8 cellular contexts compared by ENCODE assay signal in the genomic region with DNA sequence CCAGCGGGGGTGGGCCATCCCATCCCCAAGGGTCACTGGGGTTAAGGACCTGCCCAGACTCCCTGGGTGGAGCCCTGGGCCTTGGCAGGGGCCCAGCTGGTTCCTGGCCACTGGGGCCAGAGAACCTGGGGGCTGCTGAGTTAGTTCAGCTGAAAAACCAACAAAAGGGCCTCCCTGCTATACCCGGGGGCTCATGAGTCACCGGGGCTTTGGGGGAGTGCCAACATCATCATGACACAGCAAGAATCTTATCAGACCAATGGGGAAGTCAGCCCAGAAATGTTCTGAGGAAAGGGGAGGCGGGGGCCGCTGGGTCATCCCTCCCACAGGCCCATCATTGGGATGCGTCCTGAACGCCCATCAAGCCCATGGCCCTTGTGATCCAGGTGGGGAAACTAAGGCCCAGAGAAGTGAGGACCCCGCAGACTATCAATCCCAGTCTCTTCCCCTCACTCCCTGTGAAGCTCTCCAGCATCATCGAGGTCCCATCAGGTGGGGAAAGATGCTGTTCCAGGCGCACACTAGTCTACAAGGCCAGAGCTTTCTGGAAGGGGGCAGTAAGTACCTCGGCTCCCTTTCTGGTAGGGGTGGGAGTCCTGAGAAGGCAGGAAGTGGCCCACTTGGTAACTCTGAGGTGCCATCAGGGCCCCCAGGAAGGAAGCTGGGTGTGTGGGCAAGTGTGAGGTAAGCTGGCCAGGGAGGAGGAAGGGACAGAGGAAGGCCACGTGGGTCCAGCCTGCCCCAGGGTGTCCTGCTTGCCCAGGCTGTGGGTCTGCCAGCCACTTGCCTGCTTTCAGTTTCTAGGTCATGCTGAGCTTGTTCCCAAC. TPM values are rescaled to one million over a fixed set of nuclear protein-coding genes. Genes with fewer than 3 reads are reported as not detected.
DNase-seq lines count a peak whose midpoint lies in the region; ATAC-seq lines count a peak whose summit lies in the region.

No MANE protein-coding gene starts in this region.

- peak overlapping the region in 6 of 8 donors; percentile 68 to 87 (median 74) for H3K4me3 Mint-ChIP-seq in naive B cell

- no peaks in the 10 kb centered on the region for H3K27me3 ChIP-seq in HUES48 (ENCODE audit: control insufficient read depth, insufficient read depth, low read length)
- H3K27me3 ChIP-seq in endocrine pancreas (ENCODE audit: control insufficient read depth, insufficient read depth, low read length): no peaks in the 10 kb centered on the region

- no peak for ATAC-seq in naive B cell (ENCODE audit: low read depth in 2 of 2)

- H3K27me3 Mint-ChIP-seq in naive B cell: no peaks in the 10 kb centered on the region

- H3K27ac Mint-ChIP-seq in naive B cell: peak overlapping the region; percentile 26 to 96 (median 91)

- DNase-seq in AG08395 (ENCODE audit: low spot score) (peak; percentile 81), naive B cell (no peak), ureter (ENCODE audit: low spot score) (peak; percentile 81), NCI-H748 (lab: John Stamatoyannopoulos, UW; ENCODE audit: unreplicated experiment) (no peak), GM19238 (ENCODE audit: insufficient read length, low spot score) (no peak)
- DNase-seq in activated CD4-positive, alpha-beta T cell treated with anti-CD3 and anti-CD28 coated beads for 48 hours: peak; percentile 63

- peak overlapping the region; percentile 46 for H3K27ac ChIP-seq in HUES48 (ENCODE audit: low read depth, low read length)

- peaks cover 29% of the 10 kb centered on the region for H3K36me3 ChIP-seq in HUES48 (ENCODE audit: control insufficient read depth, insufficient read depth, low read length)
- H3K36me3 ChIP-seq in endocrine pancreas (ENCODE audit: control insufficient read depth, insufficient read depth, low read length): no peaks in the 10 kb centered on the region

- H3K4me3 ChIP-seq in HUES48 (ENCODE audit: low read depth, low read length): no peak overlapping the region
- no peak overlapping the region for H3K4me3 ChIP-seq in endocrine pancreas (ENCODE audit: control insufficient read depth, insufficient read depth, low read length)

- H3K4me1 ChIP-seq in HUES48 (ENCODE audit: control insufficient read depth, insufficient read depth, low read length): no peaks in the 10 kb centered on the region
- no peaks in the 10 kb centered on the region for H3K4me1 ChIP-seq in endocrine pancreas (ENCODE audit: control insufficient read depth, insufficient read depth, low read length)

- peaks cover 0 to 1% (median 0%) of the 10 kb centered on the region in 7 donors for H3K9me3 Mint-ChIP-seq in naive B cell

- H3K9me3 ChIP-seq in HUES48 (ENCODE audit: control insufficient read depth, insufficient read depth, low read length): peaks cover 27% of the 10 kb centered on the region
- no peaks in the 10 kb centered on the region for H3K9me3 ChIP-seq in endocrine pancreas (ENCODE audit: control insufficient read depth, low read length)

- H3K36me3 Mint-ChIP-seq in naive B cell: no peaks in the 10 kb centered on the region

- H3K4me1 Mint-ChIP-seq in naive B cell: peaks cover 16 to 25% (median 20%) of the 10 kb centered on the region in 3 donors

- H3K9ac ChIP-seq in HUES48 (ENCODE audit: low read depth, low read length) (no peak overlapping the region), endocrine pancreas (ENCODE audit: control insufficient read depth, insufficient read depth, low read length) (peak overlapping the region; percentile 41)

RNA-seq across cellular contexts. Expression of gene G6PD, which starts 4.5 kb away (rescaled TPM):
- polyA plus RNA-seq in naive B cell (ENCODE audit: low read depth in 6 of 6): 1 to 10 TPM; 3.3 to 6.1 (median 4.4) TPM
- 52.3 TPM for total RNA-seq in ureter

RNA-seq across cellular contexts. Expression of gene IKBKG, which starts 5.3 kb away (rescaled TPM):
- 10 to 100 TPM; 18.3 to 34.0 (median 26.5) TPM for polyA plus RNA-seq in naive B cell (ENCODE audit: low read depth in 6 of 6)
- total RNA-seq in ureter: 28.5 TPM

RNA-seq across cellular contexts. Expression of gene FAM3A, which starts 26.1 kb away (rescaled TPM):
- 10 to 100 TPM; 13.4 to 24.1 (median 16.7) TPM for polyA plus RNA-seq in naive B cell (ENCODE audit: low read depth in 6 of 6)
- total RNA-seq in ureter: 46.3 TPM

RNA-seq across cellular contexts. Expression of gene CTAG1A, which starts 42.8 kb away (rescaled TPM):
- polyA plus RNA-seq in naive B cell (ENCODE audit: low read depth in 6 of 6): not detected
- total RNA-seq in ureter: not detected

RNA-seq across cellular contexts. Expression of gene SLC10A3, which starts 51.7 kb away (rescaled TPM):
- polyA plus RNA-seq in naive B cell (ENCODE audit: low read depth in 6 of 6): 10 to 100 TPM; 33.5 to 65.1 (median 38.0) TPM
- total RNA-seq in ureter: 23.4 TPM

Comparison
In these comparisons a context has a peak if more than half of its experiments do, and no peak if none do; other contexts are left out.
1. DNase-seq: peak in AG08395 (single experiment), activated CD4-positive, alpha-beta T cell treated with anti-CD3 and anti-CD28 coated beads for 48 hours (single experiment) and ureter (single experiment); none in naive B cell (single experiment), NCI-H748 (single experiment) and GM19238 (single experiment).